In the genomic region with DNA sequence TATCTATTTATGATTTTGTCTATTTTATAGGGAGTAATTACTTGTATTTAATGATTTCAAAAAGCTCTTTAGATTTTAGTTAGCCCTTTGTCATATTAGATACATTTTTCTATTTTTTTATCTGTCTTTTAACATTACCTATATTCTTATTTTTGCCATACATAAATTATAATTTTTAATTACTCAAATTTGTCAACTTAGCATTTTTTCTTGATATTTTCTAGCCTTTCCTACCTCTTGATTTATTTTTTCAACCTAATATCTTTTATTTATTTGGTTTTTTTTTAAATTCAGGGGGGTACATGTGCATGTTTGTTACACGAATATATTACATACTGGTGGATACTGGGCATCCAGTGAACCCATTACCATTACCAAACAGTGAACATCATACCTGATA, we compare ENCODE assay signal across 25 cellular contexts.
"Had no signal": no experiment of that assay in that cellular context is flagged by ENCODE, and none has a peak within 500 bp of the region (broad histone marks: within the 10 kb centered on the region; RNA-seq: fewer than 3 reads in every experiment).

No MANE protein-coding gene starts in this region.

- ATAC-seq: Panc1, PC-3, Right ventricle myocardium inferior, SK-N-SH treated with all-trans-retinoic acid at 6 μM for 48 hours had no signal

- H3K27me3 ChIP-seq: MG63, SJCRH30 had no signal

- DNase-seq: Karpas-422, KG1, MG63, NCI-H1092, NCI-H1105 treated with DMSO at 0.1 percent for 48 hours, NCI-H1417 treated with DMSO at 0.1 percent for 48 hours, NCI-H146, NCI-H1694 treated with DMSO at 0.1 percent for 48 hours, NCI-H2029, NCI-H2081 treated with DMSO at 0.1 percent for 48 hours, NCI-H2171, NCI-H226, NCI-H446, NCI-H510A, NCI-H524 treated with DMSO at 0.1 percent for 48 hours, NCI-H69, NCI-H774, PC-3, SHP77 treated with DMSO at 0.1 percent for 48 hours, SJCRH30, T-helper 1 cell had no signal

- H3K4me3 ChIP-seq: MG63, SJCRH30 had no signal

- H3K9me3 ChIP-seq: MG63, SJCRH30 had no signal

- H3K27ac ChIP-seq: RWPE1, SJCRH30 had no signal

- H3K4me1 ChIP-seq: SJCRH30 had no signal

- H3K36me3 ChIP-seq: MG63, SJCRH30 had no signal
